Comparison of ENCODE assay signal across 24 cellular contexts in genomic region chr4:112140536-112140935, GRCh38. TPM values are rescaled to one million over a fixed set of nuclear protein-coding genes. Genes with fewer than 3 reads are reported as not detected.
DNase-seq lines count a peak whose midpoint lies in the region; ATAC-seq and TF ChIP-seq lines count a peak whose summit lies in the region.
"Had no signal": no experiment of that assay in that cellular context is flagged by ENCODE, and none has a peak within 500 bp of the region (broad histone marks: within the 10 kb centered on the region; RNA-seq: fewer than 3 reads in every experiment).

No MANE protein-coding gene starts in this region.

- H3K27me3 Mint-ChIP-seq in activated T-cell treated with anti-CD3 and anti-CD28 coated beads, Interleukin-2, amount 50 U/mL, for 24 hours = no peaks in the 10 kb centered on the region

- H3K27me3 ChIP-seq in right cardiac atrium (ENCODE audit: control insufficient read depth, insufficient read depth) (no peaks in the 10 kb centered on the region), gastrocnemius medialis (no peaks in the 10 kb centered on the region)

- no peak for TF ChIP-seq POLR2A in gastrocnemius medialis (IDR thresholded peaks at IDR 0.05)

- H3K27ac ChIP-seq in right cardiac atrium (ENCODE audit: low read length) (no peak overlapping the region), gastrocnemius medialis (peak overlapping the region in 3 of 4 donors; percentile 4 to 44 (median 15))
- H3K27ac ChIP-seq: epithelial cell of prostate had no signal

- peaks cover 15% of the 10 kb centered on the region for H3K4me1 Mint-ChIP-seq in activated T-cell treated with anti-CD3 and anti-CD28 coated beads, Interleukin-2, amount 50 U/mL, for 24 hours (ENCODE audit: low read depth)

- H3K9me3 Mint-ChIP-seq in activated T-cell treated with anti-CD3 and anti-CD28 coated beads, Interleukin-2, amount 50 U/mL, for 24 hours = no peaks in the 10 kb centered on the region
- H3K9me3 Mint-ChIP-seq: activated CD4-positive, alpha-beta memory T cell treated with anti-CD3 and anti-CD28 coated beads, Interleukin-2, amount 10 ng/mL, durations not matched to agents 7 days and 5 days; CD4-positive, alpha-beta memory T cell; neural crest cell had no signal

- H3K36me3 ChIP-seq in gastrocnemius medialis = no peaks in the 10 kb centered on the region

- no peak for TF ChIP-seq CTCF in choroid plexus epithelial cell (conservative IDR thresholded peaks at IDR 0.05; ENCODE audit: low read depth, low read length)
- no peak for TF ChIP-seq CTCF in gastrocnemius medialis (IDR thresholded peaks at IDR 0.05 in 4 of 5, conservative IDR thresholded peaks at IDR 0.05 in 1 of 5)

- H3K4me3 ChIP-seq in choroid plexus epithelial cell (ENCODE audit: low read depth, low read length) = no peak overlapping the region
- no peak overlapping the region for H3K4me3 ChIP-seq in right cardiac atrium (ENCODE audit: low read length)
- H3K4me3 ChIP-seq in gastrocnemius medialis = no peak overlapping the region
- H3K4me3 ChIP-seq: lung had no signal

- in situ Hi-C loops in gastrocnemius medialis (cut with MboI; ENCODE audit: low sequenced_read_pairs in 4 of 4) = no loop called here

- intact Hi-C loops in right cardiac atrium (cut with DNase I) = no loop called here
- intact Hi-C loops in gastrocnemius medialis (cut with DNase I; ENCODE audit: low total_unique reads) = no loop called here

- H3K27ac Mint-ChIP-seq in activated T-cell treated with anti-CD3 and anti-CD28 coated beads, Interleukin-2, amount 50 U/mL, for 24 hours = no peak overlapping the region
- H3K27ac Mint-ChIP-seq: activated CD4-positive, alpha-beta memory T cell treated with anti-CD3 and anti-CD28 coated beads, Interleukin-2, amount 10 ng/mL, durations not matched to agents 7 days and 5 days; progenitor cell of endocrine pancreas had no signal

- H3K4me1 ChIP-seq in right cardiac atrium (ENCODE audit: control insufficient read depth, insufficient read depth, low read length) = no peaks in the 10 kb centered on the region
- H3K4me1 ChIP-seq in gastrocnemius medialis = peaks cover 0 to 3% of the 10 kb centered on the region in 2 donors

- H3K36me3 Mint-ChIP-seq in activated T-cell treated with anti-CD3 and anti-CD28 coated beads, Interleukin-2, amount 50 U/mL, for 24 hours (ENCODE audit: low read depth) = no peaks in the 10 kb centered on the region
- H3K36me3 Mint-ChIP-seq: CD4-positive, alpha-beta memory T cell had no signal

- DNase-seq in HuH-7 (ENCODE audit: low spot score) (peak; percentile 23), choroid plexus epithelial cell (ENCODE audit: low read depth) (peak; percentile 49), right cardiac atrium (no peak), gastrocnemius medialis (no peak), NCI-H187 (lab: John Stamatoyannopoulos, UW) (no peak), activated gamma-delta T cell (lab: John Stamatoyannopoulos, UW) (no peak)
- DNase-seq in activated T-cell treated with anti-CD3 and anti-CD28 coated beads, Interleukin-2, amount 50 U/mL, for 24 hours = no peak
- DNase-seq: activated CD4-positive, alpha-beta memory T cell treated with anti-CD3 and anti-CD28 coated beads, Interleukin-2, amount 10 ng/mL, durations not matched to agents 7 days and 5 days; activated effector memory CD4-positive, alpha-beta T cell treated with Interleukin-2 at 50 U/mL for 16 hours; CD4-positive, alpha-beta memory T cell; DMS 273 treated with DMSO at 0.1 percent for 48 hours; foreskin melanocyte; hypothalamus; NCI-H1092; NCI-H2029; NCI-H226; NCI-H774; stimulated activated CD8-positive, alpha-beta memory T cell treated with anti-CD3 and anti-CD28 coated beads, Interleukin-4, amount 100 ng/mL, for 48 hours; trophoblast cell had no signal

- ATAC-seq in right cardiac atrium (peak; percentile 55 to 72), gastrocnemius medialis (no peak), HG03520 (IDR thresholded peaks at IDR 0.05; ENCODE audit: unreplicated experiment) (no peak)

- H3K9me3 ChIP-seq in right cardiac atrium (ENCODE audit: control insufficient read depth, low read length) = no peaks in the 10 kb centered on the region
- H3K9me3 ChIP-seq in gastrocnemius medialis = no peaks in the 10 kb centered on the region

- WGBS in right cardiac atrium = 22% methylated on average over 2 of the region's 2 CpGs

- no peak overlapping the region for H3K4me3 Mint-ChIP-seq in activated T-cell treated with anti-CD3 and anti-CD28 coated beads, Interleukin-2, amount 50 U/mL, for 24 hours
- H3K4me3 Mint-ChIP-seq: activated CD4-positive, alpha-beta memory T cell treated with anti-CD3 and anti-CD28 coated beads, Interleukin-2, amount 10 ng/mL, durations not matched to agents 7 days and 5 days; CD4-positive, alpha-beta memory T cell; neural crest cell had no signal

RNA-seq across cellular contexts. Expression of gene FAM241A, which starts 4.7 kb away (rescaled TPM):
- 1 to 10 TPM; 4.8 to 7.9 (median 7.1) TPM for total RNA-seq in right cardiac atrium
- 6.8 TPM for polyA plus RNA-seq in right cardiac atrium
- total RNA-seq in gastrocnemius medialis = 1 to 10 TPM; 2.3 to 7.0 (median 3.3) TPM

Comparison
In these comparisons a context has a peak if more than half of its experiments do, and no peak if none do; other contexts are left out.
1. DNase-seq: peak in HuH-7 (single experiment) and choroid plexus epithelial cell (single experiment); none in right cardiac atrium (0 of 3), gastrocnemius medialis (0 of 2), NCI-H187 (0 of 2), activated T-cell treated with anti-CD3 and anti-CD28 coated beads, Interleukin-2, amount 50 U/mL, for 24 hours (single experiment) and activated gamma-delta T cell (single experiment).
2. ATAC-seq: peak in right cardiac atrium (2 of 2); none in gastrocnemius medialis (0 of 2) and HG03520 (single experiment).